In the genomic region with DNA sequence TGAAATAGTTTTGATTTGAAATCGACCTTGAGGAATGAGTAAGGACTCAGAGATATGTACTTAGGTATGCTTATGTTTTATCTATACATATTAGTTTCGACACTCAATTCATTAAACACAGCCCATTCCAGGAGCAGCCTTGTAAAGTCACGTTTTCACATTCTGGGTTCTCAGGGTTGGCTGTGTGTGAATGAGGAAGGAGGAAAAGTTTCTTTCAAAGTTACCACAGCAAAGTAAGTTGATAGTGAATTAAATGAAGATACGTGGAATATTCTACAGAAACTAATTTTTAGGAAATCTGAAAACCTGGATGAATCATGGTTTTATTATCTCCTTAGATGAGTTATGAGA, we compare ENCODE assay signal across 19 cellular contexts.
A peak's percentile ranks its signal among the peaks of the same experiment; 100 is the strongest.
DNase-seq lines count a peak whose midpoint lies in the region; ATAC-seq and TF ChIP-seq lines count a peak whose summit lies in the region.
"Had no signal": no experiment of that assay in that cellular context is flagged by ENCODE, and none has a peak within 500 bp of the region (broad histone marks: within the 10 kb centered on the region; RNA-seq: fewer than 3 reads in every experiment).

No MANE protein-coding gene starts in this region.

- H3K4me1 Mint-ChIP-seq in GM23338: no peaks in the 10 kb centered on the region; the same call in 2 of the 3 replicates
- H3K4me1 Mint-ChIP-seq: B cell had no signal

- H3K4me3 Mint-ChIP-seq in GM23338: no peak overlapping the region
- H3K4me3 Mint-ChIP-seq: B cell; CD4-positive, alpha-beta T cell; CD8-positive, alpha-beta T cell had no signal

- H3K36me3 Mint-ChIP-seq in GM23338 (ENCODE audit: low read depth): no peaks in the 10 kb centered on the region
- H3K36me3 Mint-ChIP-seq: CD8-positive, alpha-beta T cell had no signal

- H3K27me3 ChIP-seq in GM23338 (ENCODE audit: insufficient read depth) (no peaks in the 10 kb centered on the region), left lung (no peaks in the 10 kb centered on the region), thyroid gland (no peaks in the 10 kb centered on the region)
- H3K27me3 ChIP-seq: BLaER1 treated with 17β-estradiol and CSF1 and Interleukin-3, amounts not matched to agents 10 nM and 100 nM had no signal

- no peaks in the 10 kb centered on the region for H3K4me1 ChIP-seq in GM23338 (ENCODE audit: insufficient read depth)
- no peaks in the 10 kb centered on the region for H3K4me1 ChIP-seq in left lung
- H3K4me1 ChIP-seq in thyroid gland: peaks cover 25 to 29% of the 10 kb centered on the region in 2 donors
- H3K4me1 ChIP-seq: A549; BLaER1 treated with 17β-estradiol and CSF1 and Interleukin-3, amounts not matched to agents 10 nM and 100 nM; Caco-2 had no signal

- TF ChIP-seq POLR2A in thyroid gland (IDR thresholded peaks at IDR 0.05): no peak

- no peaks in the 10 kb centered on the region for H4K20me1 ChIP-seq in GM23338 (replicated peaks; ENCODE audit: insufficient read depth)
- H4K20me1 ChIP-seq: BLaER1 treated with 17β-estradiol and CSF1 and Interleukin-3, amounts not matched to agents 10 nM and 100 nM had no signal

- intact Hi-C loops in left lung (cut with DNase I) (no loop called here), thyroid gland (cut with DNase I) (no loop called here)

- H3K9me3 ChIP-seq in left lung (no peaks in the 10 kb centered on the region), thyroid gland (no peaks in the 10 kb centered on the region)
- H3K9me3 ChIP-seq: A549; BLaER1 treated with 17β-estradiol and CSF1 and Interleukin-3, amounts not matched to agents 10 nM and 100 nM; Caco-2 had no signal

- no peak for ATAC-seq in GM23338
- peak; percentile 56 for ATAC-seq in left lung
- ATAC-seq in GM18907 (IDR thresholded peaks at IDR 0.05; ENCODE audit: unreplicated experiment): no peak
- ATAC-seq: A549; CD8-positive, alpha-beta T cell; GM12878 had no signal

- no peak for TF ChIP-seq CTCF in GM23338 (conservative IDR thresholded peaks at IDR 0.05; ENCODE audit: low read depth in 2 of 2)
- no peak for TF ChIP-seq CTCF in left lung (IDR thresholded peaks at IDR 0.05)
- peak in 1 of 6 experiments; percentile 5 for TF ChIP-seq CTCF in thyroid gland (IDR thresholded peaks at IDR 0.05)
- no peak for TF ChIP-seq CTCF in GM20000 (IDR thresholded peaks at IDR 0.05; ENCODE audit: extremely low read depth, missing control alignments)

- H3K36me3 ChIP-seq in GM23338 (ENCODE audit: insufficient read depth) (no peaks in the 10 kb centered on the region), left lung (no peaks in the 10 kb centered on the region), thyroid gland (no peaks in the 10 kb centered on the region)
- H3K36me3 ChIP-seq: BLaER1 treated with 17β-estradiol and CSF1 and Interleukin-3, amounts not matched to agents 10 nM and 100 nM had no signal

- H3K4me3 ChIP-seq in GM23338 (no peak overlapping the region), left lung (no peak overlapping the region), thyroid gland (replicated peaks in 1 of 3) (no peak overlapping the region)
- H3K4me3 ChIP-seq: A549; BLaER1 treated with 17β-estradiol and CSF1 and Interleukin-3, amounts not matched to agents 10 nM and 100 nM; GM12878 had no signal

- DNase-seq in GM23338 (ENCODE audit: low spot score): no peak
- DNase-seq in OCI-M1 (lab: John Stamatoyannopoulos, UW): peak; percentile 24
- no peak for DNase-seq in left lung
- DNase-seq in thyroid gland: no peak
- no peak for DNase-seq in GM20000 (ENCODE audit: low spot score)
- DNase-seq in GDM1 (lab: John Stamatoyannopoulos, UW): no peak
- DNase-seq: AML-193; Caco-2; Calu3; CD4-positive, alpha-beta T cell; CD8-positive, alpha-beta T cell; DMS79 treated with DMSO at 0.1 percent for 48 hours had no signal

- H3K4me2 ChIP-seq in GM23338: no peak overlapping the region
- H3K4me2 ChIP-seq: A549; BLaER1 treated with 17β-estradiol and CSF1 and Interleukin-3, amounts not matched to agents 10 nM and 100 nM had no signal

- H3F3A ChIP-seq in GM23338 (replicated peaks; ENCODE audit: low read depth): no peaks in the 10 kb centered on the region

- H3K9me3 Mint-ChIP-seq in GM23338: peaks cover 2% of the 10 kb centered on the region; the same call in 1 of the 3 replicates
- H3K9me3 Mint-ChIP-seq: CD8-positive, alpha-beta T cell had no signal

- no peak overlapping the region for H3K27ac Mint-ChIP-seq in GM23338
- H3K27ac Mint-ChIP-seq: B cell; CD4-positive, alpha-beta T cell; CD8-positive, alpha-beta T cell had no signal

- no peak overlapping the region for H3K27ac ChIP-seq in GM23338 (ENCODE audit: low read depth)
- peak overlapping the region in 1 of 2 donors; percentile 56 for H3K27ac ChIP-seq in left lung
- H3K27ac ChIP-seq in thyroid gland: peak overlapping the region; percentile 53 to 89 (median 88)
- H3K27ac ChIP-seq: 22Rv1; A549; BLaER1 treated with 17β-estradiol and CSF1 and Interleukin-3, amounts not matched to agents 10 nM and 100 nM; C4-2B had no signal

- H3K79me2 ChIP-seq in GM23338 (replicated peaks; ENCODE audit: insufficient read depth): no peaks in the 10 kb centered on the region

- 42 to 46% methylated on average over 4 of the region's 4 CpGs for WGBS in thyroid gland, 2 donors

- no peaks in the 10 kb centered on the region for H3K9me2 ChIP-seq in GM23338 (ENCODE audit: insufficient read depth)

- H2AFZ ChIP-seq in GM23338: peak overlapping the region; percentile 49; the same call in 1 of the 2 replicates

- H3K27me3 Mint-ChIP-seq in GM23338 (ENCODE audit: insufficient read depth, low read depth, poor library complexity): no peaks in the 10 kb centered on the region
- H3K27me3 Mint-ChIP-seq: B cell; CD4-positive, alpha-beta T cell had no signal

TF ChIP-seq in GM23338, 12 proteins besides CTCF, POLR2A, EP300 and RAD21 (continues in another document):
- TF ChIP-seq REST (IDR thresholded peaks at IDR 0.05; ENCODE audit: unreplicated experiment) (no peak), STAT1 (IDR thresholded peaks at IDR 0.05; ENCODE audit: unreplicated experiment) (no peak), ZNF114 (CRISPR knock-in tag; IDR thresholded peaks at IDR 0.05) (no peak), JUNB (IDR thresholded peaks at IDR 0.05; ENCODE audit: unreplicated experiment) (no peak), EZH2 (IDR thresholded peaks at IDR 0.05; ENCODE audit: low read depth, unreplicated experiment) (no peak), CREB1 (CRISPR knock-in tag; IDR thresholded peaks at IDR 0.05; ENCODE audit: low read depth) (no peak)
- TF ChIP-seq, protein P1, sequence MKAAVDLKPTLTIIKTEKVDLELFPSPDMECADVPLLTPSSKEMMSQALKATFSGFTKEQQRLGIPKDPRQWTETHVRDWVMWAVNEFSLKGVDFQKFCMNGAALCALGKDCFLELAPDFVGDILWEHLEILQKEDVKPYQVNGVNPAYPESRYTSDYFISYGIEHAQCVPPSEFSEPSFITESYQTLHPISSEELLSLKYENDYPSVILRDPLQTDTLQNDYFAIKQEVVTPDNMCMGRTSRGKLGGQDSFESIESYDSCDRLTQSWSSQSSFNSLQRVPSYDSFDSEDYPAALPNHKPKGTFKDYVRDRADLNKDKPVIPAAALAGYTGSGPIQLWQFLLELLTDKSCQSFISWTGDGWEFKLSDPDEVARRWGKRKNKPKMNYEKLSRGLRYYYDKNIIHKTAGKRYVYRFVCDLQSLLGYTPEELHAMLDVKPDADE (IDR thresholded peaks at IDR 0.05): no peak
